1 cellular context compared by ENCODE assay signal in the genomic region with DNA sequence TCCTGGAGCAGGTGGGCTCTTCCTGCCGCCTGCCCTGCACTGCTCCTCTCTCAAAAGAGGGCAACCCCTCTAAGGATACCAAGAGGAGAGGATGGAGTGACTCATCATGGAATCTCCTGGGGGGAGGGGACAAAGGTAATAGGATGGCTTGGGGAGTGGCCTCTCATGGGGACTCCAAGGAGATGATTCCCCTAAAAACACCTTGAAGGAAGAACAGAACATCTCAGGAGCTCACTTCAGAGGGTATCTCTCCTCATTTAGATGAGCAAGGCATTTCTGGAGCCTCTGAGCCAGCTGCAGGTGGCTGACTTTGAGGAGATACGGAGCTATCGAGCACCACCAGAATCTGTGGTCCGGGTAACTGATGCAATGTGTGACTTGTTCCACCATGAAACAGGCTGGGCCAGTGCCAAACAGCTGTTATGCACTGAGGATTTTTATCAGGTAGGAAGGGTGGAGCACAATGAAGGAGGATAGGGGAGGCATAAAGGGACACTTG.
TF ChIP-seq lines count a peak whose summit lies in the region.

No MANE protein-coding gene starts in this region.

TF ChIP-seq in K562, 482 proteins besides CTCF, POLR2A, EP300 and RAD21 (continued from another document and continues in another):
- TF ChIP-seq, protein P1, sequence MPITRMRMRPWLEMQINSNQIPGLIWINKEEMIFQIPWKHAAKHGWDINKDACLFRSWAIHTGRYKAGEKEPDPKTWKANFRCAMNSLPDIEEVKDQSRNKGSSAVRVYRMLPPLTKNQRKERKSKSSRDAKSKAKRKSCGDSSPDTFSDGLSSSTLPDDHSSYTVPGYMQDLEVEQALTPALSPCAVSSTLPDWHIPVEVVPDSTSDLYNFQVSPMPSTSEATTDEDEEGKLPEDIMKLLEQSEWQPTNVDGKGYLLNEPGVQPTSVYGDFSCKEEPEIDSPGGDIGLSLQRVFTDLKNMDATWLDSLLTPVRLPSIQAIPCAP (CRISPR knock-in tag; IDR thresholded peaks at IDR 0.05; ENCODE audit: borderline replicate concordance), result no peak
- no peak for TF ChIP-seq BMI1 (IDR thresholded peaks at IDR 0.05; ENCODE audit: low read length)
- TF ChIP-seq, protein P2, sequence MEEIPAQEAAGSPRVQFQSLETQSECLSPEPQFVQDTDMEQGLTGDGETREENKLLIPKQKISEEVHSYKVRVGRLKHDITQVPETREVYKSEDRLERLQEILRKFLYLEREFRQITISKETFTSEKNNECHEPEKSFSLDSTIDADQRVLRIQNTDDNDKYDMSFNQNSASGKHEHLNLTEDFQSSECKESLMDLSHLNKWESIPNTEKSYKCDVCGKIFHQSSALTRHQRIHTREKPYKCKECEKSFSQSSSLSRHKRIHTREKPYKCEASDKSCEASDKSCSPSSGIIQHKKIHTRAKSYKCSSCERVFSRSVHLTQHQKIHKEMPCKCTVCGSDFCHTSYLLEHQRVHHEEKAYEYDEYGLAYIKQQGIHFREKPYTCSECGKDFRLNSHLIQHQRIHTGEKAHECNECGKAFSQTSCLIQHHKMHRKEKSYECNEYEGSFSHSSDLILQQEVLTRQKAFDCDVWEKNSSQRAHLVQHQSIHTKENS (CRISPR knock-in tag; IDR thresholded peaks at IDR 0.05), result no peak
- TF ChIP-seq EP400 (IDR thresholded peaks at IDR 0.05), result peak; percentile 60
- peak; percentile 44; the same call in 1 of the 2 replicates for TF ChIP-seq HLTF (IDR thresholded peaks at IDR 0.05)
- TF ChIP-seq TRIM24 (IDR thresholded peaks at IDR 0.05), result peak; percentile 97 to 98
- 0 out of 2 replicates have a peak, but pooled peaks have one; percentile 38 for TF ChIP-seq BCOR (IDR thresholded peaks at IDR 0.05)
- TF ChIP-seq PTRF (tag; IDR thresholded peaks at IDR 0.05), result no peak
- no peak for TF ChIP-seq ZNF232 (CRISPR knock-in tag; IDR thresholded peaks at IDR 0.05)
- TF ChIP-seq CCNT2 (IDR thresholded peaks at IDR 0.05; ENCODE audit: borderline replicate concordance, extremely low read depth, insufficient read length, low read depth, low read length), result peak; percentile 56
- TF ChIP-seq E2F3 (CRISPR knock-in tag; IDR thresholded peaks at IDR 0.05), result no peak
- TF ChIP-seq BRF1 (IDR thresholded peaks at IDR 0.05; ENCODE audit: borderline replicate concordance, extremely low read depth, insufficient read length), result no peak
- peak; percentile 96 for TF ChIP-seq ZEB2 (IDR thresholded peaks at IDR 0.05)
- TF ChIP-seq, protein P3, sequence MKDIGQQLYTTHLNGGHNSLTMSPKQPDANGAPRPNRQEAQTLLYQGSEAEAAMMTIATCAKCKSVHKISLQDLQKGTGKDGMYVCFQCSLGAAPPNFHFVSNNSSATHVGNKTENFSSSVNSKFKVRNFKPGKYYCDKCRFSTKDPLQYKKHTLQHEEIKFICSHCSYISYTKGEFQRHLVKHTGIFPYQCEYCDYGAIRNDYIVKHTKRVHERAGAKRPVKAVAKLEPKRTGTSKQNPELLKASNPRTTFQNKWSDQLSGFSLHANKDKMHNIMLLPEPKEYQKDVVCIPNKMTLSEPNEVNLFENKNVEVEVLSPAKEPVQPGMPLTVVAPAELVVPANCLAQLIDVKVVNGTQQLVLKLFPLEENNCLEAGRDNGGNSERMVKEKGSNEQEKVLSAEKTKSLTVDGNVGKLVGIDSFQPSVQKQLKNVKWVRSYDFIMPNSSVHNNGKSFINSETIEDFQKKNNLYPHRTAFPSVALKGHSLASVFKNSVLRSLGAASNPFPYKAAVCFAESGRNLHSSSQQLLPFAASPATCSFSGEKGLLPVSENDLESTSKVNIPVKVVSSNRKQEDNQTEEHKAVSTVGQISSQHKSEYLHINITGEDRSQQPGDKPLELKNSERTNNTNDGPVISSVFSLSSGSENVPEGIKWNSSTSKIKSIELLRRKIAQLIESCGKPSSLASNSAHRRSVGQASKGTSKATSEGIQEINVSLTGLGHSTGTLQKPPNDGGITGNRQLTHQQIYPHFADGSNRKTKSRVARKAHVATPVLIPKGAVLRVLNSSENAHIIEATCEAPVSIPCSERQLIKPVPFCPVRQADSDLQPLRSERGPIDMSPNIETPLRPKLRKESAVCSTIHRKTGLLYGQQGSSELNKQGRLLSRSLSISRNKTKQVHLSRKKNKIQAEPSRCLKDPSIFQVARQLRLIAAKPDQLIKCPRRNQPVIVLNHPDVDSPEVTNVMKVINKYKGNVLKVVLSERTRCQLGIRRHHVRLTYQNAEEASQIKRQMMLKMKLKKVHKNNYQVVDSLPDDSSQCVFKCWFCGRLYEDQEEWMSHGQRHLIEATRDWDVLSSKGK (CRISPR knock-in tag; IDR thresholded peaks at IDR 0.05), result no peak
- TF ChIP-seq SMARCE1 (IDR thresholded peaks at IDR 0.05), result peak; percentile 67
- no peak for TF ChIP-seq RBM22 (IDR thresholded peaks at IDR 0.05; ENCODE audit: low read depth, low read length, poor library complexity, severe bottlenecking)
- peak; percentile 55; the same call in 1 of the 2 replicates for TF ChIP-seq TARDBP (IDR thresholded peaks at IDR 0.05)
- 0 out of 2 replicates have a peak, but pooled peaks have one; percentile 56 for TF ChIP-seq ZBED1 (IDR thresholded peaks at IDR 0.05)
- TF ChIP-seq ZNF140 (CRISPR knock-in tag; IDR thresholded peaks at IDR 0.05), result no peak
- TF ChIP-seq, protein P4, sequence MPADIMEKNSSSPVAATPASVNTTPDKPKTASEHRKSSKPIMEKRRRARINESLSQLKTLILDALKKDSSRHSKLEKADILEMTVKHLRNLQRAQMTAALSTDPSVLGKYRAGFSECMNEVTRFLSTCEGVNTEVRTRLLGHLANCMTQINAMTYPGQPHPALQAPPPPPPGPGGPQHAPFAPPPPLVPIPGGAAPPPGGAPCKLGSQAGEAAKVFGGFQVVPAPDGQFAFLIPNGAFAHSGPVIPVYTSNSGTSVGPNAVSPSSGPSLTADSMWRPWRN (IDR thresholded peaks at IDR 0.05; ENCODE audit: low read depth), result peak; percentile 63; the same call in 1 of the 2 replicates
- TF ChIP-seq, protein P5, sequence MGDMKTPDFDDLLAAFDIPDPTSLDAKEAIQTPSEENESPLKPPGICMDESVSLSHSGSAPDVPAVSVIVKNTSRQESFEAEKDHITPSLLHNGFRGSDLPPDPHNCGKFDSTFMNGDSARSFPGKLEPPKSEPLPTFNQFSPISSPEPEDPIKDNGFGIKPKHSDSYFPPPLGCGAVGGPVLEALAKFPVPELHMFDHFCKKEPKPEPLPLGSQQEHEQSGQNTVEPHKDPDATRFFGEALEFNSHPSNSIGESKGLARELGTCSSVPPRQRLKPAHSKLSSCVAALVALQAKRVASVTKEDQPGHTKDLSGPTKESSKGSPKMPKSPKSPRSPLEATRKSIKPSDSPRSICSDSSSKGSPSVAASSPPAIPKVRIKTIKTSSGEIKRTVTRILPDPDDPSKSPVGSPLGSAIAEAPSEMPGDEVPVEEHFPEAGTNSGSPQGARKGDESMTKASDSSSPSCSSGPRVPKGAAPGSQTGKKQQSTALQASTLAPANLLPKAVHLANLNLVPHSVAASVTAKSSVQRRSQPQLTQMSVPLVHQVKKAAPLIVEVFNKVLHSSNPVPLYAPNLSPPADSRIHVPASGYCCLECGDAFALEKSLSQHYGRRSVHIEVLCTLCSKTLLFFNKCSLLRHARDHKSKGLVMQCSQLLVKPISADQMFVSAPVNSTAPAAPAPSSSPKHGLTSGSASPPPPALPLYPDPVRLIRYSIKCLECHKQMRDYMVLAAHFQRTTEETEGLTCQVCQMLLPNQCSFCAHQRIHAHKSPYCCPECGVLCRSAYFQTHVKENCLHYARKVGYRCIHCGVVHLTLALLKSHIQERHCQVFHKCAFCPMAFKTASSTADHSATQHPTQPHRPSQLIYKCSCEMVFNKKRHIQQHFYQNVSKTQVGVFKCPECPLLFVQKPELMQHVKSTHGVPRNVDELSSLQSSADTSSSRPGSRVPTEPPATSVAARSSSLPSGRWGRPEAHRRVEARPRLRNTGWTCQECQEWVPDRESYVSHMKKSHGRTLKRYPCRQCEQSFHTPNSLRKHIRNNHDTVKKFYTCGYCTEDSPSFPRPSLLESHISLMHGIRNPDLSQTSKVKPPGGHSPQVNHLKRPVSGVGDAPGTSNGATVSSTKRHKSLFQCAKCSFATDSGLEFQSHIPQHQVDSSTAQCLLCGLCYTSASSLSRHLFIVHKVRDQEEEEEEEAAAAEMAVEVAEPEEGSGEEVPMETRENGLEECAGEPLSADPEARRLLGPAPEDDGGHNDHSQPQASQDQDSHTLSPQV (IDR thresholded peaks at IDR 0.05), result peak; percentile 51
- TF ChIP-seq ATF7 (IDR thresholded peaks at IDR 0.05), result peak; percentile 83; the same call in 1 of the 2 replicates
- TF ChIP-seq TAF15 (IDR thresholded peaks at IDR 0.05; ENCODE audit: low read depth, low read length), result no peak
- TF ChIP-seq TBP (optimal IDR thresholded peaks at IDR 0.05; ENCODE audit: low read depth, low read length), result no peak
- TF ChIP-seq RUNX1 (IDR thresholded peaks at IDR 0.05; ENCODE audit: low read depth), result 0 out of 2 replicates have a peak, but pooled peaks have one; percentile 42
- TF ChIP-seq DMBX1 (CRISPR knock-in tag; IDR thresholded peaks at IDR 0.05; ENCODE audit: borderline replicate concordance), result peak; percentile 80
- TF ChIP-seq, protein P6, sequence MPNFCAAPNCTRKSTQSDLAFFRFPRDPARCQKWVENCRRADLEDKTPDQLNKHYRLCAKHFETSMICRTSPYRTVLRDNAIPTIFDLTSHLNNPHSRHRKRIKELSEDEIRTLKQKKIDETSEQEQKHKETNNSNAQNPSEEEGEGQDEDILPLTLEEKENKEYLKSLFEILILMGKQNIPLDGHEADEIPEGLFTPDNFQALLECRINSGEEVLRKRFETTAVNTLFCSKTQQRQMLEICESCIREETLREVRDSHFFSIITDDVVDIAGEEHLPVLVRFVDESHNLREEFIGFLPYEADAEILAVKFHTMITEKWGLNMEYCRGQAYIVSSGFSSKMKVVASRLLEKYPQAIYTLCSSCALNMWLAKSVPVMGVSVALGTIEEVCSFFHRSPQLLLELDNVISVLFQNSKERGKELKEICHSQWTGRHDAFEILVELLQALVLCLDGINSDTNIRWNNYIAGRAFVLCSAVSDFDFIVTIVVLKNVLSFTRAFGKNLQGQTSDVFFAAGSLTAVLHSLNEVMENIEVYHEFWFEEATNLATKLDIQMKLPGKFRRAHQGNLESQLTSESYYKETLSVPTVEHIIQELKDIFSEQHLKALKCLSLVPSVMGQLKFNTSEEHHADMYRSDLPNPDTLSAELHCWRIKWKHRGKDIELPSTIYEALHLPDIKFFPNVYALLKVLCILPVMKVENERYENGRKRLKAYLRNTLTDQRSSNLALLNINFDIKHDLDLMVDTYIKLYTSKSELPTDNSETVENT (CRISPR knock-in tag; IDR thresholded peaks at IDR 0.05), result no peak
- TF ChIP-seq, protein P7, sequence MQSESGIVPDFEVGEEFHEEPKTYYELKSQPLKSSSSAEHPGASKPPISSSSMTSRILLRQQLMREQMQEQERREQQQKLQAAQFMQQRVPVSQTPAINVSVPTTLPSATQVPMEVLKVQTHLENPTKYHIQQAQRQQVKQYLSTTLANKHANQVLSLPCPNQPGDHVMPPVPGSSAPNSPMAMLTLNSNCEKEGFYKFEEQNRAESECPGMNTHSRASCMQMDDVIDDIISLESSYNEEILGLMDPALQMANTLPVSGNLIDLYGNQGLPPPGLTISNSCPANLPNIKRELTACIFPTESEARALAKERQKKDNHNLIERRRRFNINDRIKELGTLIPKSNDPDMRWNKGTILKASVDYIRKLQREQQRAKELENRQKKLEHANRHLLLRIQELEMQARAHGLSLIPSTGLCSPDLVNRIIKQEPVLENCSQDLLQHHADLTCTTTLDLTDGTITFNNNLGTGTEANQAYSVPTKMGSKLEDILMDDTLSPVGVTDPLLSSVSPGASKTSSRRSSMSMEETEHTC (IDR thresholded peaks at IDR 0.05), result no peak
- TF ChIP-seq ZNF589 (CRISPR knock-in tag; IDR thresholded peaks at IDR 0.05; ENCODE audit: low read depth), result peak; percentile 69; the same call in 1 of the 2 replicates
- no peak for TF ChIP-seq ZNF133 (CRISPR knock-in tag; IDR thresholded peaks at IDR 0.05)
- TF ChIP-seq ZBTB17 (CRISPR knock-in tag; IDR thresholded peaks at IDR 0.05), result peak; percentile 74; the same call in 1 of the 2 replicates
- peak; percentile 89 for TF ChIP-seq SMAD4 (CRISPR knock-in tag; conservative IDR thresholded peaks at IDR 0.05)
- TF ChIP-seq, protein P8, sequence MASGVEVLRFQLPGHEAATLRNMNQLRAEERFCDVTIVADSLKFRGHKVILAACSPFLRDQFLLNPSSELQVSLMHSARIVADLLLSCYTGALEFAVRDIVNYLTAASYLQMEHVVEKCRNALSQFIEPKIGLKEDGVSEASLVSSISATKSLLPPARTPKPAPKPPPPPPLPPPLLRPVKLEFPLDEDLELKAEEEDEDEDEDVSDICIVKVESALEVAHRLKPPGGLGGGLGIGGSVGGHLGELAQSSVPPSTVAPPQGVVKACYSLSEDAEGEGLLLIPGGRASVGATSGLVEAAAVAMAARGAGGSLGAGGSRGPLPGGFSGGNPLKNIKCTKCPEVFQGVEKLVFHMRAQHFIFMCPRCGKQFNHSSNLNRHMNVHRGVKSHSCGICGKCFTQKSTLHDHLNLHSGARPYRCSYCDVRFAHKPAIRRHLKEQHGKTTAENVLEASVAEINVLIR (CRISPR knock-in tag; IDR thresholded peaks at IDR 0.05), result no peak
- no peak; the same call in 1 of the 2 replicates for TF ChIP-seq ZSCAN32 (CRISPR knock-in tag; IDR thresholded peaks at IDR 0.05)
- TF ChIP-seq, protein P9, sequence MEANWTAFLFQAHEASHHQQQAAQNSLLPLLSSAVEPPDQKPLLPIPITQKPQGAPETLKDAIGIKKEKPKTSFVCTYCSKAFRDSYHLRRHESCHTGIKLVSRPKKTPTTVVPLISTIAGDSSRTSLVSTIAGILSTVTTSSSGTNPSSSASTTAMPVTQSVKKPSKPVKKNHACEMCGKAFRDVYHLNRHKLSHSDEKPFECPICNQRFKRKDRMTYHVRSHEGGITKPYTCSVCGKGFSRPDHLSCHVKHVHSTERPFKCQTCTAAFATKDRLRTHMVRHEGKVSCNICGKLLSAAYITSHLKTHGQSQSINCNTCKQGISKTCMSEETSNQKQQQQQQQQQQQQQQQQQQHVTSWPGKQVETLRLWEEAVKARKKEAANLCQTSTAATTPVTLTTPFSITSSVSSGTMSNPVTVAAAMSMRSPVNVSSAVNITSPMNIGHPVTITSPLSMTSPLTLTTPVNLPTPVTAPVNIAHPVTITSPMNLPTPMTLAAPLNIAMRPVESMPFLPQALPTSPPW (CRISPR knock-in tag; IDR thresholded peaks at IDR 0.05), result 0 out of 2 replicates have a peak, but pooled peaks have one; percentile 28
- peak; percentile 85 for TF ChIP-seq MYC (IDR thresholded peaks at IDR 0.05; ENCODE audit: low read depth, low read length)
- TF ChIP-seq MYC (CRISPR knock-in tag; IDR thresholded peaks at IDR 0.05; ENCODE audit: borderline replicate concordance, low read depth), result no peak
- TF ChIP-seq, protein P10, sequence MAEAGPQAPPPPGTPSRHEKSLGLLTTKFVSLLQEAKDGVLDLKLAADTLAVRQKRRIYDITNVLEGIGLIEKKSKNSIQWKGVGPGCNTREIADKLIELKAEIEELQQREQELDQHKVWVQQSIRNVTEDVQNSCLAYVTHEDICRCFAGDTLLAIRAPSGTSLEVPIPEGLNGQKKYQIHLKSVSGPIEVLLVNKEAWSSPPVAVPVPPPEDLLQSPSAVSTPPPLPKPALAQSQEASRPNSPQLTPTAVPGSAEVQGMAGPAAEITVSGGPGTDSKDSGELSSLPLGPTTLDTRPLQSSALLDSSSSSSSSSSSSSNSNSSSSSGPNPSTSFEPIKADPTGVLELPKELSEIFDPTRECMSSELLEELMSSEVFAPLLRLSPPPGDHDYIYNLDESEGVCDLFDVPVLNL (CRISPR knock-in tag; IDR thresholded peaks at IDR 0.05; ENCODE audit: low read depth), result no peak
- TF ChIP-seq CBX3 (IDR thresholded peaks at IDR 0.05; ENCODE audit: borderline replicate concordance in 1 of 2, low read length in 2 of 2), result peak in 1 of 2 experiments; percentile 44; a peak in 1 of 3 replicates
